Comparison of ENCODE assay signal across 8 cellular contexts in genomic region chr19:37906868-37907734, GRCh38. TPM values are rescaled to one million over a fixed set of nuclear protein-coding genes. Genes with fewer than 3 reads are reported as not detected.
A peak's percentile ranks its signal among the peaks of the same experiment; 100 is the strongest.
DNase-seq lines count a peak whose midpoint lies in the region; ATAC-seq, FAIRE-seq and TF ChIP-seq lines count a peak whose summit lies in the region.

TSS of gene SIPA1L3 (plus strand) at chr19:37907208. CDS start at chr19:38081566, 174,358 bp downstream.

- H3K36me3 ChIP-seq in left ventricle myocardium inferior = no peaks in the 10 kb centered on the region
- no peaks in the 10 kb centered on the region for H3K36me3 ChIP-seq in prostate gland

- H3K4me1 ChIP-seq in left ventricle myocardium inferior = peaks cover 25% of the 10 kb centered on the region
- peaks cover 7% of the 10 kb centered on the region for H3K4me1 ChIP-seq in prostate gland (replicated peaks)

- WGBS in prostate gland = under 1% methylated on average over 41 of the region's 96 CpGs

- TF ChIP-seq POLR2A in prostate gland (IDR thresholded peaks at IDR 0.05) = peak; percentile 83

- peak; percentile 78 for ATAC-seq in HG02870 (IDR thresholded peaks at IDR 0.05; ENCODE audit: unreplicated experiment)

- no peak for FAIRE-seq in urothelium cell line (lab: Jason Lieb, UNC)

- H3K4me3 ChIP-seq in left ventricle myocardium inferior (peak within 1 kb of the TSS; percentile 99), prostate gland (peak within 1 kb of the TSS; percentile 62 to 98)

- intact Hi-C loops in T-helper 1 cell treated with Interleukin-12 subunit alpha and Interleukin-12 subunit beta and Interleukin-4 antibody, amounts not matched to agents 30 ng/mL and 1 ng/mL, for 36 hours (cut with micrococcal nuclease) = loop anchor here (1.0 to 10.0 kb wide), 18 partner anchors 128 to 1779 kb away; partner anchors contain the start of genes EIF3K, MAP4K1, MRPS12 and PSMD8
- intact Hi-C loops in left ventricle myocardium inferior (cut with micrococcal nuclease) = no loop called here
- intact Hi-C loops in prostate gland (cut with DNase I) = loop anchor here (10.0 kb wide), 2 partner anchors 188 to 428 kb away; partner anchors contain the start of gene CATSPERG

- in situ Hi-C loops in GM13976 (cut with MboI; ENCODE audit: low sequenced_read_pairs, unreplicated experiment) = loop anchor here (10.0 kb wide), 1 partner anchor 328 kb away; no protein-coding TSS in a partner anchor

- H3K9me3 ChIP-seq in left ventricle myocardium inferior (replicated peaks) (no peaks in the 10 kb centered on the region), prostate gland (no peaks in the 10 kb centered on the region)

- H3K27ac ChIP-seq in left ventricle myocardium inferior (replicated peaks) (peak within 1 kb of the TSS; percentile 83), prostate gland (peak within 1 kb of the TSS; percentile 50 to 74)

- TF ChIP-seq CTCF in GM13976 (IDR thresholded peaks at IDR 0.05; ENCODE audit: borderline replicate concordance, control extremely low read depth, extremely low read depth, insufficient read depth, missing control alignments) (no peak), left ventricle myocardium inferior (IDR thresholded peaks at IDR 0.05; ENCODE audit: borderline replicate concordance) (peak; percentile 4), prostate gland (IDR thresholded peaks at IDR 0.05) (peak in 1 of 4 experiments; percentile 32)

- H3K27me3 ChIP-seq in left ventricle myocardium inferior (ENCODE audit: low read depth) = no peaks in the 10 kb centered on the region
- H3K27me3 ChIP-seq in prostate gland (replicated peaks; ENCODE audit: insufficient read depth) = no peaks in the 10 kb centered on the region

- DNase-seq in GM13976 (ENCODE audit: low spot score) (peak; percentile 94), NCI-H146 treated with DMSO at 0.1 percent for 48 hours (lab: John Stamatoyannopoulos, UW; ENCODE audit: unreplicated experiment) (peak; percentile 97), amygdala (lab: John Stamatoyannopoulos, UW) (peak; percentile 70 to 98 (median 91)), left ventricle myocardium inferior (peak; percentile 95), prostate gland (ENCODE audit: low spot score) (peak; percentile 97), urothelium cell line (ENCODE audit: low spot score) (peak; percentile 93)

RNA-seq across cellular contexts. Expression of gene SIPA1L3, which starts in this region (rescaled TPM):
- 15.7 and 16.5 TPM in 2 replicates for total RNA-seq in T-helper 1 cell treated with Interleukin-12 subunit alpha and Interleukin-12 subunit beta and Interleukin-4 antibody, amounts not matched to agents 30 ng/mL and 1 ng/mL, for 36 hours
- total RNA-seq in left ventricle myocardium inferior = 8.8 TPM
- 10 to 100 TPM; 48.8 to 63.5 TPM for total RNA-seq in prostate gland

Comparison
In these comparisons a context has a peak if more than half of its experiments do, and no peak if none do; other contexts are left out.
1. Peak in every context shown above with its lines: DNase-seq, ATAC-seq, H3K4me3 ChIP-seq and H3K27ac ChIP-seq.